Comparison of ENCODE assay signal across 21 cellular contexts in the genomic region with DNA sequence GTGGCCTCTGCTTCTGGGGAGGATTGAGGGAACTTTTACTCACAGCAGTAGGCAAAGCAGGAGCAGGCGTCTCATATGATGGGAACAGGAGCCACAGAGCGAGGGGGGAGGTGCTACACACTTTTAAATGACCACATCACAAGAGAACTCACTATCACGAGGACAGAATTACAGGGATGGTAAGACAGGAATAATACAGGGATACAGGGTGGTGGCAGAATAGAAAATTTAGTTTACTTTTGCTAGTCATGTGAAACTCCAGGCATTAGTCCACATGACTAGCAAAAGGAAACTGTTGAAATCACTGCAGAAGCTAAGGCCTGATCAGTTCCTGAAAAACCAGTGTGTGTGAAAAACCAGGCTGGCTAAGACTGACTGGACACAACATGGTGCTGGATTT.
"Had no signal": no experiment of that assay in that cellular context is flagged by ENCODE, and none has a peak within 500 bp of the region (broad histone marks: within the 10 kb centered on the region; RNA-seq: fewer than 3 reads in every experiment).

No MANE protein-coding gene starts in this region.

- ATAC-seq: effector memory CD8-positive, alpha-beta T cell; gastrocnemius medialis; heart right ventricle; left cardiac atrium; left lung; left ventricle myocardium superior; lower lobe of right lung; naive thymus-derived CD4-positive, alpha-beta T cell had no signal

- H3K9me3 ChIP-seq: colonic mucosa, esophagus muscularis mucosa, gastrocnemius medialis, lower lobe of right lung had no signal

- H3K27me3 ChIP-seq: colonic mucosa, esophagus muscularis mucosa, gastrocnemius medialis, heart right ventricle, left lung had no signal

- H3K27ac ChIP-seq: colonic mucosa, epithelial cell of prostate, esophagus muscularis mucosa, gastrocnemius medialis, heart right ventricle, left lung, lower lobe of right lung had no signal

- DNase-seq: colonic mucosa; cortex of kidney; effector CD8-positive, alpha-beta T cell; effector memory CD8-positive, alpha-beta T cell; endodermal cell; foreskin fibroblast; foreskin melanocyte; gastrocnemius medialis; glutamatergic neuron; head of caudate nucleus; heart right ventricle; hippocampal formation; left cardiac atrium; left ventricle myocardium superior; lower lobe of right lung; mesendoderm; midbrain; naive thymus-derived CD4-positive, alpha-beta T cell had no signal

- H3K36me3 ChIP-seq: colonic mucosa, esophagus muscularis mucosa, gastrocnemius medialis, heart right ventricle, left lung, lower lobe of right lung had no signal

- H3K4me1 ChIP-seq: colonic mucosa, esophagus muscularis mucosa, gastrocnemius medialis, heart right ventricle, left lung, lower lobe of right lung had no signal

- H3K4me3 ChIP-seq: colonic mucosa, esophagus muscularis mucosa, gastrocnemius medialis, heart right ventricle, left lung, lower lobe of right lung had no signal
